In the genomic region with DNA sequence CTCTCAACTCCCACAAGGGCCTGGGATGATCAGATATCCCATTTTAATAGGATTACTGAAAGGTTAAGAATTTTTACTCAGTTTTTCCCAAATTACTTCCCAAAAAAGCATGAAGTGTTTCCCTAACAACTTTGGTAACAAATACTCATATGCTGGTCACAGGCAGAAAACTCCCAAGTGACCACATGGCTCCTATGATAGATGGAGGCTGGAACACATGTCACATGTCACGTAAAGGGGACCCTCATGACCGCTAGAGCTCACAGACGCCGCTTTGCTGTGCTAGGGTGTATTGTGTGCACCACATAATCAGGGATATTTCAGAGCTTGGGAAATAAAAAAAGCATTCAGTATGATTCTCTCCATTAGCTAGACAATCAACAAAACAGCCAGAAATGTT, we compare ENCODE assay signal across 1 cellular context.
TF ChIP-seq lines count a peak whose summit lies in the region.

No MANE protein-coding gene starts in this region.

TF ChIP-seq in HepG2, 621 proteins besides CTCF, POLR2A, EP300 and RAD21 (continued from another document):
- TF ChIP-seq, protein P1, sequence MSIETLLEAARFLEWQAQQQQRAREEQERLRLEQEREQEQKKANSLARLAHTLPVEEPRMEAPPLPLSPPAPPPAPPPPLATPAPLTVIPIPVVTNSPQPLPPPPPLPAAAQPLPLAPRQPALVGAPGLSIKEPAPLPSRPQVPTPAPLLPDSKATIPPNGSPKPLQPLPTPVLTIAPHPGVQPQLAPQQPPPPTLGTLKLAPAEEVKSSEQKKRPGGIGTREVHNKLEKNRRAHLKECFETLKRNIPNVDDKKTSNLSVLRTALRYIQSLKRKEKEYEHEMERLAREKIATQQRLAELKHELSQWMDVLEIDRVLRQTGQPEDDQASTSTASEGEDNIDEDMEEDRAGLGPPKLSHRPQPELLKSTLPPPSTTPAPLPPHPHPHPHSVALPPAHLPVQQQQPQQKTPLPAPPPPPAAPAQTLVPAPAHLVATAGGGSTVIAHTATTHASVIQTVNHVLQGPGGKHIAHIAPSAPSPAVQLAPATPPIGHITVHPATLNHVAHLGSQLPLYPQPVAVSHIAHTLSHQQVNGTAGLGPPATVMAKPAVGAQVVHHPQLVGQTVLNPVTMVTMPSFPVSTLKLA (IDR thresholded peaks at IDR 0.05): peak; percentile 98
- TF ChIP-seq, protein P2, sequence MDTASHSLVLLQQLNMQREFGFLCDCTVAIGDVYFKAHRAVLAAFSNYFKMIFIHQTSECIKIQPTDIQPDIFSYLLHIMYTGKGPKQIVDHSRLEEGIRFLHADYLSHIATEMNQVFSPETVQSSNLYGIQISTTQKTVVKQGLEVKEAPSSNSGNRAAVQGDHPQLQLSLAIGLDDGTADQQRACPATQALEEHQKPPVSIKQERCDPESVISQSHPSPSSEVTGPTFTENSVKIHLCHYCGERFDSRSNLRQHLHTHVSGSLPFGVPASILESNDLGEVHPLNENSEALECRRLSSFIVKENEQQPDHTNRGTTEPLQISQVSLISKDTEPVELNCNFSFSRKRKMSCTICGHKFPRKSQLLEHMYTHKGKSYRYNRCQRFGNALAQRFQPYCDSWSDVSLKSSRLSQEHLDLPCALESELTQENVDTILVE (CRISPR knock-in tag; IDR thresholded peaks at IDR 0.05): no peak
- TF ChIP-seq ATM (IDR thresholded peaks at IDR 0.05; ENCODE audit: borderline replicate concordance): no peak
